ENCODE assay signal across 11 cellular contexts in the genomic region with DNA sequence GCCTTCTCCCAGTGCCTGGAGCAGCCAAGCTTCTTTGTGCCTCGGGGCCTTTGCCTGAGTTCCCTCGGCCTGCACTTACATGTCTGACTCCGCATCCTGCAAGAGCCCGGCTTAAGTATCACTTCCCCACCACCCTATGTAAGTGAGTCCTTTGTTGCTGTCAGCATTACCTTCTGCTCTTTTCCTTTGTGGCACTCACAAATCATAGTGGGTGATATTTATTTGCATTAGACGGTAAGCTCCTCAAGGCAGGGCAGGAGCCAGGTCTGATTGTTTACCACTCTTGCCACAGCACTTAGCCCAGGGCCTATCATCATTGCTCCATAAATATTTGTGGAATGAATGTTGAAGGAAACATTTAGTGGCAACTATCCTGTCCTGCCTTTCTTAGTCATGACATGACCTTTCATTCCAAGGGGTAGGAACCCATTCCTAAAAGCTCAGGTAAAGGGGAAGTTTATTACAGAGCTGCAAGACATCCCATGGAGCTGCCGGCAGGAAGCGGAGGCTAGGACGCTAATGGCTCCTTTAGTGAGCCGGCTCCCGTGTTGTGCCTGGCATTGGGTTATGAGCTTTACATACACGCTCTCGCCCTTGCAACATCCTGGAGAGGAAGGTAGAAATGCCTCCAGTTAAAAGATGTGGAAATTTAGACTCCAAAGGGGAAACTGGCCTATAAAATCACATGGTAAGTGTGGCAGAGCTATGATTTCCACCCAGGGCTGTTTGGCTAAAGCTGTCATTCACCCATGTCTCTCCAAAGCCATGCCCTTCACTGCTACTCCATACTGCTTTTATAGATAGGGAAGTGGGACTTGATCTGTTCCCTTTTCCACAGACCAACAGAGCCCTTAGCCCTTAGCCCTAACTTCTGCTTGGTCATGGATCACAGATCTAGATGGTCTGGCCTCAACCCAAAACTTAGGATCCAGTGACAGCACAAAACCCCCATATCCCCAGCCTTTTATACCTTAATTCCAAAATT. TPM values are rescaled to one million over a fixed set of nuclear protein-coding genes. Genes with fewer than 3 reads are reported as not detected.
DNase-seq lines count a peak whose midpoint lies in the region; ATAC-seq and TF ChIP-seq lines count a peak whose summit lies in the region.
"Had no signal": no experiment of that assay in that cellular context is flagged by ENCODE, and none has a peak within 500 bp of the region (broad histone marks: within the 10 kb centered on the region; RNA-seq: fewer than 3 reads in every experiment).

No MANE protein-coding gene starts in this region.

- no peak overlapping the region for H3K27ac Mint-ChIP-seq in nephron progenitor cell

- H4K91ac ChIP-seq in mesenchymal stem cell (ENCODE audit: low read length) (no peak overlapping the region), neuronal stem cell (ENCODE audit: low read depth, low read length, poor library complexity) (no peak overlapping the region)

- peaks cover 10% of the 10 kb centered on the region for H3F3A ChIP-seq in PC-3 (ENCODE audit: low read length, unreplicated experiment)

- H3K4me2 ChIP-seq in HCT116 (ENCODE audit: low read length), result peak overlapping the region; percentile 50
- H3K4me2 ChIP-seq in PC-3 (ENCODE audit: low read length), result peak overlapping the region; percentile 69
- no peak overlapping the region for H3K4me2 ChIP-seq in mesenchymal stem cell (ENCODE audit: low read length, poor library complexity, severe bottlenecking)
- no peak overlapping the region for H3K4me2 ChIP-seq in neuronal stem cell (ENCODE audit: insufficient read depth, low read length, poor library complexity, severe bottlenecking)

- H2AK5ac ChIP-seq in mesenchymal stem cell (ENCODE audit: low read length, severe bottlenecking) (no peak overlapping the region), neuronal stem cell (ENCODE audit: low read depth, low read length) (no peak overlapping the region)

- no peaks in the 10 kb centered on the region for H3K79me2 ChIP-seq in HCT116 (ENCODE audit: insufficient read depth, low read length)
- H3K79me2 ChIP-seq in PC-3 (ENCODE audit: low read length), result peaks cover 66% of the 10 kb centered on the region

- H2BK12ac ChIP-seq in mesenchymal stem cell (ENCODE audit: low read length in 2 of 2) (peak overlapping the region in 1 of 2 experiments; percentile 34), neuronal stem cell (ENCODE audit: low read length) (no peak overlapping the region)

- no peaks in the 10 kb centered on the region for H3K9me3 ChIP-seq in HCT116 (ENCODE audit: control insufficient read depth in 1 of 2, insufficient read depth in 1 of 2, low read depth in 1 of 2, low read length in 2 of 2)
- H3K9me3 ChIP-seq in PC-3 (ENCODE audit: low read length), result no peaks in the 10 kb centered on the region
- H3K9me3 ChIP-seq in mesenchymal stem cell (ENCODE audit: control insufficient read depth, low read length), result no peaks in the 10 kb centered on the region
- no peaks in the 10 kb centered on the region for H3K9me3 ChIP-seq in neuronal stem cell (replicated peaks in 1 of 2; ENCODE audit: control insufficient read depth in 2 of 2, insufficient read depth in 1 of 2, low read depth in 1 of 2, low read length in 2 of 2)
- H3K9me3 ChIP-seq: HAP-1 had no signal

- no peaks in the 10 kb centered on the region for H3K36me3 ChIP-seq in HCT116 (ENCODE audit: control insufficient read depth in 1 of 2, insufficient read depth in 2 of 2, low read length in 2 of 2)
- H3K36me3 ChIP-seq in PC-3 (ENCODE audit: low read depth, low read length), result peaks cover 6% of the 10 kb centered on the region; the same call in 1 of the 2 replicates
- peaks cover 0 to 18% of the 10 kb centered on the region in 2 experiments for H3K36me3 ChIP-seq in mesenchymal stem cell (ENCODE audit: control insufficient read depth in 1 of 2, insufficient read depth in 2 of 2, low read depth in 1 of 2, low read length in 2 of 2)
- peaks cover 0 to 3% of the 10 kb centered on the region in 2 donors for H3K36me3 ChIP-seq in neuronal stem cell (replicated peaks in 1 of 2; ENCODE audit: control insufficient read depth in 2 of 2, insufficient read depth in 2 of 2, low read length in 2 of 2)

- no peak for TF ChIP-seq RAD21 in HCT116 (IDR thresholded peaks at IDR 0.05; ENCODE audit: low read depth)

- H3K23ac ChIP-seq in mesenchymal stem cell (ENCODE audit: low read length in 2 of 2) (no peak overlapping the region), neuronal stem cell (ENCODE audit: low read depth, low read length, poor library complexity) (no peak overlapping the region)

- peaks cover 32% of the 10 kb centered on the region for H3K4me1 Mint-ChIP-seq in nephron progenitor cell

- H3K4me1 ChIP-seq in HCT116 (ENCODE audit: control insufficient read depth in 1 of 2, insufficient read depth in 2 of 2, low read length in 2 of 2), result peaks cover 0 to 28% of the 10 kb centered on the region in 2 experiments; a peak in 2 of 4 replicates
- H3K4me1 ChIP-seq in PC-3 (ENCODE audit: insufficient read depth, low read length), result peaks cover 62% of the 10 kb centered on the region
- H3K4me1 ChIP-seq in mesenchymal stem cell (ENCODE audit: control insufficient read depth, insufficient read depth, low read depth, low read length), result peaks cover 7% of the 10 kb centered on the region
- H3K4me1 ChIP-seq in neuronal stem cell (ENCODE audit: control insufficient read depth in 2 of 2, insufficient read depth in 1 of 2, low read depth in 1 of 2, low read length in 2 of 2), result peaks cover 0 to 4% of the 10 kb centered on the region in 2 donors

- CTCF ChIA-PET in HCT116 (lab: Charles Lee) (no interaction called here), PC-3 (lab: Charles Lee) (no interaction called here)

- H3K27me3 Mint-ChIP-seq in nephron progenitor cell (ENCODE audit: low read depth, poor library complexity), result peaks cover 11% of the 10 kb centered on the region

- H3K9me3 Mint-ChIP-seq in nephron progenitor cell, result no peaks in the 10 kb centered on the region

- H2BK15ac ChIP-seq in mesenchymal stem cell (ENCODE audit: low read depth, poor library complexity, severe bottlenecking) (no peak overlapping the region), neuronal stem cell (ENCODE audit: low read length) (no peak overlapping the region)

- POLR2A ChIA-PET in HCT116 (lab: Charles Lee), result no interaction called here
- POLR2A ChIA-PET in PC-3 (lab: Charles Lee; ENCODE audit: unreplicated experiment), result no interaction called here

- no peak overlapping the region for H3K4me3 Mint-ChIP-seq in nephron progenitor cell

- H3K79me1 ChIP-seq in mesenchymal stem cell (replicated peaks; ENCODE audit: low read length, poor library complexity, severe bottlenecking), result peaks cover 36% of the 10 kb centered on the region
- peaks cover 2% of the 10 kb centered on the region for H3K79me1 ChIP-seq in neuronal stem cell (ENCODE audit: low read depth, low read length)

- no TSS peak for BruUV-seq in HCT116 (replicated peaks; lab: Mats Ljungman, UMichigan)
- no TSS peak for BruUV-seq in PC-3 (replicated peaks; lab: Mats Ljungman, UMichigan)

- H3K4ac ChIP-seq in mesenchymal stem cell (ENCODE audit: low read depth in 1 of 2, low read length in 2 of 2) (no peak overlapping the region), neuronal stem cell (ENCODE audit: low read length) (no peak overlapping the region)

- RAD21 ChIA-PET in HCT116 (lab: Charles Lee; ENCODE audit: low non-redundant PET in 1 of 2, low total read pairs in 2 of 2, uncharacterized antibody in 2 of 2, unreplicated experiment in 2 of 2), result no interaction called here

- ATAC-seq in GM18499 (IDR thresholded peaks at IDR 0.05; ENCODE audit: insufficient read depth, unreplicated experiment), result peak; percentile 21
- ATAC-seq in HCT116, result peak; percentile 16
- ATAC-seq in PC-3, result peak; percentile 56

- H3K4me3 ChIP-seq in HCT116 (replicated peaks in 1 of 2; ENCODE audit: low read depth in 1 of 2, low read length in 2 of 2) (no peak overlapping the region), PC-3 (ENCODE audit: low read length) (peak overlapping the region; percentile 26), mesenchymal stem cell (ENCODE audit: insufficient read depth in 1 of 2, low read depth in 1 of 2, low read length in 2 of 2) (no peak overlapping the region), dorsolateral prefrontal cortex (no peak overlapping the region), neuronal stem cell (ENCODE audit: low read length in 2 of 2) (no peak overlapping the region)
- H3K4me3 ChIP-seq: HAP-1 had no signal

- H4K20me1 ChIP-seq in HCT116 (ENCODE audit: insufficient read depth) (no peaks in the 10 kb centered on the region), PC-3 (ENCODE audit: low read length) (no peaks in the 10 kb centered on the region)

- no peak overlapping the region for H3K14ac ChIP-seq in mesenchymal stem cell (ENCODE audit: low read length in 2 of 2)
- no peak overlapping the region for H3K14ac ChIP-seq in neuronal stem cell (ENCODE audit: low read length)

- no peak for TF ChIP-seq POLR2A in HCT116 (IDR thresholded peaks at IDR 0.05; ENCODE audit: borderline replicate concordance, extremely low read depth, insufficient read depth, insufficient read length)

- H3K9me2 ChIP-seq in HCT116 (ENCODE audit: insufficient read depth), result no peaks in the 10 kb centered on the region
- H3K9me2 ChIP-seq in PC-3 (replicated peaks; ENCODE audit: low read length), result no peaks in the 10 kb centered on the region

- no peak overlapping the region for H2BK5ac ChIP-seq in mesenchymal stem cell (ENCODE audit: low read depth, low read length, poor library complexity, severe bottlenecking)
- H2BK5ac ChIP-seq in neuronal stem cell (ENCODE audit: low read length), result no peak overlapping the region

- H3K27ac ChIP-seq in HCT116 (ENCODE audit: low read depth, low read length), result no peak overlapping the region; the same call in 1 of the 2 replicates
- H3K27ac ChIP-seq in PC-3 (ENCODE audit: low read length), result peak overlapping the region; percentile 90
- no peak overlapping the region for H3K27ac ChIP-seq in mesenchymal stem cell (ENCODE audit: low read length, poor library complexity, severe bottlenecking)
- H3K27ac ChIP-seq in dorsolateral prefrontal cortex, result peak overlapping the region in 1 of 59 donors; percentile 6
- no peak overlapping the region for H3K27ac ChIP-seq in neuronal stem cell (replicated peaks; ENCODE audit: low read length)

- peaks cover 7% of the 10 kb centered on the region for H3K36me3 Mint-ChIP-seq in nephron progenitor cell (ENCODE audit: low read depth)

- H3K27me3 ChIP-seq in HCT116 (ENCODE audit: insufficient read depth, low read length) (no peaks in the 10 kb centered on the region), PC-3 (ENCODE audit: low read length) (no peaks in the 10 kb centered on the region), mesenchymal stem cell (ENCODE audit: control insufficient read depth in 1 of 2, insufficient read depth in 1 of 2, low read length in 2 of 2) (no peaks in the 10 kb centered on the region), dorsolateral prefrontal cortex (no peaks in the 10 kb centered on the region), neuronal stem cell (ENCODE audit: control insufficient read depth in 3 of 3, insufficient read depth in 3 of 3, low read depth in 1 of 3, low read length in 3 of 3) (no peaks in the 10 kb centered on the region)

- no peak overlapping the region for H2BK120ac ChIP-seq in mesenchymal stem cell (ENCODE audit: low read depth, low read length)
- H2BK120ac ChIP-seq in neuronal stem cell (ENCODE audit: low read depth, low read length), result no peak overlapping the region

- H4K8ac ChIP-seq in mesenchymal stem cell (ENCODE audit: low read length) (no peak overlapping the region), neuronal stem cell (ENCODE audit: low read depth, low read length) (no peak overlapping the region)

- DNase-seq in HCT116 (ENCODE audit: low read depth, low spot score), result no peak
- peak; percentile 98 for DNase-seq in PC-3
- peak; percentile 61 for DNase-seq in mesenchymal stem cell
- no peak for DNase-seq in dorsolateral prefrontal cortex
- DNase-seq in NCI-H2196 (lab: John Stamatoyannopoulos, UW; ENCODE audit: unreplicated experiment), result no peak
- DNase-seq in neuronal stem cell (ENCODE audit: low spot score), result no peak
- no peak for DNase-seq in nephron progenitor cell
- DNase-seq: left cardiac atrium had no signal

- H3K18ac ChIP-seq in mesenchymal stem cell (ENCODE audit: low read depth in 1 of 2, low read length in 2 of 2) (no peak overlapping the region), neuronal stem cell (ENCODE audit: low read length) (no peak overlapping the region)

- H2AFZ ChIP-seq in HCT116 (ENCODE audit: low read depth, low read length, poor library complexity, severe bottlenecking), result no peak overlapping the region
- H2AFZ ChIP-seq in PC-3 (ENCODE audit: low read length), result peak overlapping the region; percentile 18
- no peak overlapping the region for H2AFZ ChIP-seq in mesenchymal stem cell (ENCODE audit: low read depth, low read length)
- H2AFZ ChIP-seq in neuronal stem cell (ENCODE audit: low read length), result no peak overlapping the region

- intact Hi-C loops in HCT116 (cut with micrococcal nuclease) (loop anchor here (10.0 kb wide), 1 partner anchor 487 kb away; no protein-coding TSS in a partner anchor), PC-3 (cut with micrococcal nuclease) (no loop called here), dorsolateral prefrontal cortex (cut with DNase I) (loop anchor here in 1 of 2 donors (10.0 kb wide), 1 partner anchor 187 kb away; a partner anchor contains a TSS)

- H3K9ac ChIP-seq in HCT116 (ENCODE audit: low read length) (no peak overlapping the region; the same call in 1 of the 2 replicates), PC-3 (ENCODE audit: low read length) (peak overlapping the region; percentile 46), mesenchymal stem cell (ENCODE audit: low read length) (no peak overlapping the region), neuronal stem cell (ENCODE audit: low read depth, low read length, poor library complexity) (no peak overlapping the region)

- 91% methylated on average over 11 of the region's 12 CpGs for WGBS in mesenchymal stem cell
- no CpG with 5 or more reads among the region's 12 CpGs for WGBS in neuronal stem cell (ENCODE audit: extremely low coverage in 2 of 2, insufficient read length in 2 of 2, insufficient replicate concordance in 1 of 2), 2 donors

- TF ChIP-seq CTCF in HCT116 (IDR thresholded peaks at IDR 0.05 in 2 of 3, conservative IDR thresholded peaks at IDR 0.05 in 1 of 3; ENCODE audit: borderline replicate concordance in 1 of 3, insufficient read depth in 1 of 3, low read depth in 2 of 3, low read length in 2 of 3), result no peak
- no peak for TF ChIP-seq CTCF in PC-3 (conservative IDR thresholded peaks at IDR 0.05; ENCODE audit: low read depth, low read length)
- TF ChIP-seq CTCF in dorsolateral prefrontal cortex (IDR thresholded peaks at IDR 0.05 in 54 of 56, conservative IDR thresholded peaks at IDR 0.05 in 2 of 56; ENCODE audit: low read depth in 1 of 56, partially characterized antibody in 56 of 56), result no peak
- no peak for TF ChIP-seq CTCF in nephron progenitor cell (IDR thresholded peaks at IDR 0.05)

RNA-seq across cellular contexts. Expression of a gene that starts 5.0 kb away (rescaled TPM):
- total RNA-seq in HCT116 (2021; ENCODE audit: unreplicated experiment), result 25.0 TPM
- polyA plus RNA-seq in HCT116 (2012), result 17.1 and 22.4 TPM in 2 replicates
- 78.3 and 90.2 TPM in 2 replicates for total RNA-seq in PC-3 (2014; rRNA removed)
- 38.8 TPM for polyA plus RNA-seq in mesenchymal stem cell (2013, experiment 1 of 2)
- 39.5 TPM for polyA plus RNA-seq in mesenchymal stem cell (2013, experiment 2 of 2)
- total RNA-seq in dorsolateral prefrontal cortex, result 10 to 100 TPM; 25.4 to 82.0 (median 40.5) TPM
- 15.0 TPM for polyA plus RNA-seq in neuronal stem cell (2013, experiment 1 of 2)
- polyA plus RNA-seq in neuronal stem cell (2013, experiment 2 of 2), result 15.6 TPM

RNA-seq across cellular contexts. Expression of a gene that starts 34.1 kb away (rescaled TPM):
- total RNA-seq in HCT116 (2021; ENCODE audit: unreplicated experiment) (4.3 TPM), PC-3 (2014; rRNA removed) (19.2 and 26.4 TPM in 2 replicates), dorsolateral prefrontal cortex (10 to 100 TPM in 50 of 120 experiments, 1 to 10 TPM in 70; 4.3 to 17.0 (median 9.2) TPM)
- 3.2 and 3.5 TPM in 2 replicates for polyA plus RNA-seq in HCT116 (2012)
- 11.2 TPM for polyA plus RNA-seq in mesenchymal stem cell (2013, experiment 1 of 2)
- 10.8 TPM for polyA plus RNA-seq in mesenchymal stem cell (2013, experiment 2 of 2)
- 0.03 TPM for polyA plus RNA-seq in neuronal stem cell (2013, experiment 1 of 2)
- polyA plus RNA-seq in neuronal stem cell (2013, experiment 2 of 2), result 0.03 TPM

RNA-seq across cellular contexts. Expression of a gene that starts 45.5 kb away (rescaled TPM):
- total RNA-seq in HCT116 (2021; ENCODE audit: unreplicated experiment) (not detected), PC-3 (2014; rRNA removed) (not detected in 2 replicates), dorsolateral prefrontal cortex (not detected)
- polyA plus RNA-seq in HCT116 (2012), result not detected in 2 replicates
- not detected for polyA plus RNA-seq in mesenchymal stem cell (2013, experiment 1 of 2)
- not detected for polyA plus RNA-seq in mesenchymal stem cell (2013, experiment 2 of 2)
- not detected for polyA plus RNA-seq in neuronal stem cell (2013, experiment 1 of 2)
- not detected for polyA plus RNA-seq in neuronal stem cell (2013, experiment 2 of 2)
- total RNA-seq: left cardiac atrium, subcutaneous adipose tissue had no signal

Comparison
In these comparisons a context has a peak if more than half of its experiments do, and no peak if none do; other contexts are left out.
1. DNase-seq: peak in PC-3 (single experiment) and mesenchymal stem cell (single experiment); none in HCT116 (single experiment), dorsolateral prefrontal cortex (0 of 10), NCI-H2196 (single experiment), neuronal stem cell (single experiment) and nephron progenitor cell (single experiment).
2. H3K4me2 ChIP-seq: peak in HCT116 (single experiment) and PC-3 (single experiment); none in mesenchymal stem cell (single experiment) and neuronal stem cell (single experiment).
3. Peak in every context shown above with its lines, with median percentiles within 50 percentile points of each other: ATAC-seq.